Comparison of ENCODE assay signal across 1 cellular context in the genomic region with DNA sequence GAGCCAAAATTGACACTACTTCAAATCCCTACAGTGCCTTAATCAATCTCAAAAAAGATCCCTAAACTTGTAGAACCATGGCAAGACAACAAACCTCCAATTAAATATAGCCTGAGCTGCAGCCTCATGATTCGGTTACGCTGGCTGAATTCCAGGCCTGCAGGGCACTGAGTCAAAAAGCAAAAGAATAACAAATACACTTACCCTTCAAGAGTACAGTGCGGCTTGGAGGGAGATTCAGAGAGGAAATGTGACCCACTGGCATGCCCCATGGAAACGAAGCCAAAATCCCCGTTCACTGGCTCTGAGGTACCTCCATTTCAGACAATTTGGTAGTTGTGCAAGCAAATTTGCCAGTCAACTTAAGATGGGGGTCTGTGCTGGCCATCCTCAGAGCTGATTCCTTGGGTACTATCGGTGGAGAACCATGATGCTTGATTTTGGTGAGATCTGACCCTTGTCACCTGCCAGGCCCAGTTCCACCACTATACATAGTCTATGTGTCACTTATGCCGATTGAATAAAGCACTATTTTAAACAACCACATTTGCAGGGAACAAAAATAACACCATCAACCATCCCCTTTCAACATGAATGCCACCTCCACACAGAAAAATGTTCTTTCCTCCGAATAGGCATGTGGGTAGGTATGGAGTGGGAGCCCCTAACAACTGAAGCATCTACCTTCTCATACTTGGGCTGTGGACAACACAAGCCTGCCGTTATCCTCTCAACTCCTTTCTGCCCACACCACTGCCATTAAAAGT.
TF ChIP-seq lines count a peak whose summit lies in the region.

No MANE protein-coding gene starts in this region.

TF ChIP-seq in IMR-90, 13 proteins besides CTCF, POLR2A, EP300 and RAD21 (continued from another document):
- TF ChIP-seq MAZ (IDR thresholded peaks at IDR 0.05; ENCODE audit: borderline replicate concordance, low read depth, low read length) (no peak), RFX5 (IDR thresholded peaks at IDR 0.05; ENCODE audit: low read depth, low read length) (no peak), MAFK (IDR thresholded peaks at IDR 0.05; ENCODE audit: low read depth, low read length) (no peak), CEBPB (IDR thresholded peaks at IDR 0.05; ENCODE audit: low read depth, low read length) (no peak)
